Comparison of ENCODE assay signal across 15 cellular contexts in the genomic region with DNA sequence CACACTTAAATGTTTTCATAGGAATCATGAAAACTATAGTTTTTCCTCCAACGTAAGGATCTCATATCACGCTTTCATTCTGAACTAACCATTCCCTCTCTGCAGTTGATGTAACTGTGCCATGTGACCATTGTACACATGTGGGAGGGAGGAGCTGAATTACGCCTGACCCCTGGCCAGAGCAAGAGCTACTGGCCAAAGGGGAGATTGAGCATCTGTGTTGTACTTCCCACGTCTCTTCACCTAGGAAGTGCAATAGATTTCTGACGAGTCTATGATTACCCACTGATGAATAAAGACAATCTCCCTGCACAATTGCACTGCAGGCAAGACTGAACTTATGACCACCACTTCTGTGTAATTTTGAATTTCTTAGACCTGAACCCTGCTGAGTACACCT. TPM values are rescaled to one million over a fixed set of nuclear protein-coding genes. Genes with fewer than 3 reads are reported as not detected.
A peak's percentile ranks its signal among the peaks of the same experiment; 100 is the strongest.
DNase-seq lines count a peak whose midpoint lies in the region; ATAC-seq and TF ChIP-seq lines count a peak whose summit lies in the region.
"Had no signal": no experiment of that assay in that cellular context is flagged by ENCODE, and none has a peak within 500 bp of the region (broad histone marks: within the 10 kb centered on the region; RNA-seq: fewer than 3 reads in every experiment).

No MANE protein-coding gene starts in this region.

- no peaks in the 10 kb centered on the region for H3K36me3 ChIP-seq in Peyer's patch
- H3K36me3 ChIP-seq: cardiac muscle cell, gastroesophageal sphincter had no signal

- H3K4me3 ChIP-seq in Peyer's patch: no peak overlapping the region
- H3K4me3 ChIP-seq: cardiac muscle cell, gastroesophageal sphincter had no signal

- ATAC-seq in activated T-cell treated with anti-CD3 and anti-CD28 coated beads, Interleukin-2, amount 50 U/mL, for 72 hours (replicated peaks in 1 of 2): peak; percentile 28 to 54
- peak; percentile 41 for ATAC-seq in stimulated activated naive CD8-positive, alpha-beta T cell treated with anti-CD3 and anti-CD28 coated beads, Interleukin-15, amount 100 ng/mL, for 72 hours
- ATAC-seq in GM21619 (IDR thresholded peaks at IDR 0.05; ENCODE audit: unreplicated experiment) (no peak), GM21717 (IDR thresholded peaks at IDR 0.05; ENCODE audit: unreplicated experiment) (no peak)
- ATAC-seq: gastroesophageal sphincter had no signal

- H3K9me3 ChIP-seq in Peyer's patch: no peaks in the 10 kb centered on the region
- H3K9me3 ChIP-seq: gastroesophageal sphincter had no signal

- H3K4me1 Mint-ChIP-seq in activated T-cell treated with anti-CD3 and anti-CD28 coated beads, Interleukin-2, amount 50 U/mL, for 72 hours (ENCODE audit: low read depth): peaks cover 94% of the 10 kb centered on the region
- H3K4me1 Mint-ChIP-seq in dendritic cell treated with granulocyte-macrophage colony-stimulating factor and Interleukin-4, amounts not matched to agents 40 ng/mL and 50 ng/mL, for 4 days (ENCODE audit: low read depth): peaks cover 55% of the 10 kb centered on the region
- peaks cover 84% of the 10 kb centered on the region for H3K4me1 Mint-ChIP-seq in stimulated activated naive CD8-positive, alpha-beta T cell treated with anti-CD3 and anti-CD28 coated beads, Interleukin-15, amount 100 ng/mL, for 72 hours

- H3K9me3 Mint-ChIP-seq in activated T-cell treated with anti-CD3 and anti-CD28 coated beads, Interleukin-2, amount 50 U/mL, for 72 hours: no peaks in the 10 kb centered on the region
- no peaks in the 10 kb centered on the region for H3K9me3 Mint-ChIP-seq in dendritic cell treated with granulocyte-macrophage colony-stimulating factor and Interleukin-4, amounts not matched to agents 40 ng/mL and 50 ng/mL, for 4 days
- no peaks in the 10 kb centered on the region for H3K9me3 Mint-ChIP-seq in stimulated activated naive CD8-positive, alpha-beta T cell treated with anti-CD3 and anti-CD28 coated beads, Interleukin-15, amount 100 ng/mL, for 72 hours

- no peaks in the 10 kb centered on the region for H3K27me3 ChIP-seq in Peyer's patch
- H3K27me3 ChIP-seq: cardiac muscle cell, gastroesophageal sphincter had no signal

- peaks cover 0 to 6% (median 0%) of the 10 kb centered on the region in 4 donors for H3K4me1 ChIP-seq in Peyer's patch
- H3K4me1 ChIP-seq: gastroesophageal sphincter had no signal

- H3K27me3 Mint-ChIP-seq in activated T-cell treated with anti-CD3 and anti-CD28 coated beads, Interleukin-2, amount 50 U/mL, for 72 hours (ENCODE audit: low read depth): no peaks in the 10 kb centered on the region
- no peaks in the 10 kb centered on the region for H3K27me3 Mint-ChIP-seq in dendritic cell treated with granulocyte-macrophage colony-stimulating factor and Interleukin-4, amounts not matched to agents 40 ng/mL and 50 ng/mL, for 4 days
- H3K27me3 Mint-ChIP-seq in stimulated activated naive CD8-positive, alpha-beta T cell treated with anti-CD3 and anti-CD28 coated beads, Interleukin-15, amount 100 ng/mL, for 72 hours: no peaks in the 10 kb centered on the region

- peak overlapping the region; percentile 82 to 97 for H3K4me3 Mint-ChIP-seq in activated T-cell treated with anti-CD3 and anti-CD28 coated beads, Interleukin-2, amount 50 U/mL, for 72 hours
- no peak overlapping the region for H3K4me3 Mint-ChIP-seq in dendritic cell treated with granulocyte-macrophage colony-stimulating factor and Interleukin-4, amounts not matched to agents 40 ng/mL and 50 ng/mL, for 4 days
- peak overlapping the region; percentile 80 to 81 for H3K4me3 Mint-ChIP-seq in stimulated activated naive CD8-positive, alpha-beta T cell treated with anti-CD3 and anti-CD28 coated beads, Interleukin-15, amount 100 ng/mL, for 72 hours

- DNase-seq in activated T-cell treated with anti-CD3 and anti-CD28 coated beads, Interleukin-2, amount 50 U/mL, for 72 hours: no peak
- no peak for DNase-seq in activated T-cell treated with anti-CD3 and anti-CD28 coated beads for 4 hours
- DNase-seq in Peyer's patch: no peak
- no peak for DNase-seq in stimulated activated naive CD8-positive, alpha-beta T cell treated with anti-CD3 and anti-CD28 coated beads, Interleukin-15, amount 100 ng/mL, for 72 hours
- no peak for DNase-seq in G401 (ENCODE audit: low spot score)
- DNase-seq: activated CD4-positive, CD25-positive, alpha-beta regulatory T cell; activated gamma-delta T cell; DMS153; NCI-H2081; Right ventricle myocardium superior had no signal

- H3K27ac ChIP-seq in Peyer's patch: peak overlapping the region in 3 of 4 donors; percentile 31 to 60 (median 53)
- H3K27ac ChIP-seq: cardiac muscle cell, gastroesophageal sphincter had no signal

- peak overlapping the region; percentile 98 for H3K27ac Mint-ChIP-seq in activated T-cell treated with anti-CD3 and anti-CD28 coated beads, Interleukin-2, amount 50 U/mL, for 72 hours
- peak overlapping the region; percentile 51 for H3K27ac Mint-ChIP-seq in dendritic cell treated with granulocyte-macrophage colony-stimulating factor and Interleukin-4, amounts not matched to agents 40 ng/mL and 50 ng/mL, for 4 days
- peak overlapping the region; percentile 42 to 82 for H3K27ac Mint-ChIP-seq in stimulated activated naive CD8-positive, alpha-beta T cell treated with anti-CD3 and anti-CD28 coated beads, Interleukin-15, amount 100 ng/mL, for 72 hours

- intact Hi-C loops in dendritic cell treated with granulocyte-macrophage colony-stimulating factor and Interleukin-4, amounts not matched to agents 40 ng/mL and 50 ng/mL, for 4 days (cut with micrococcal nuclease): no loop called here

- no peak for TF ChIP-seq POLR2A in Peyer's patch (IDR thresholded peaks at IDR 0.05)

- no peak for TF ChIP-seq CTCF in Peyer's patch (IDR thresholded peaks at IDR 0.05)

- H3K36me3 Mint-ChIP-seq in activated T-cell treated with anti-CD3 and anti-CD28 coated beads, Interleukin-2, amount 50 U/mL, for 72 hours (ENCODE audit: insufficient read depth in 2 of 2): peaks cover 17 to 26% of the 10 kb centered on the region in 2 donors
- peaks cover 57% of the 10 kb centered on the region for H3K36me3 Mint-ChIP-seq in dendritic cell treated with granulocyte-macrophage colony-stimulating factor and Interleukin-4, amounts not matched to agents 40 ng/mL and 50 ng/mL, for 4 days (ENCODE audit: low read depth)

- in situ Hi-C loops in G401 (cut with HindIII; ENCODE audit: low sequenced_read_pairs): no loop called here

RNA-seq across cellular contexts. Expression of a gene that starts 24.0 kb away (rescaled TPM):
- total RNA-seq in activated T-cell treated with anti-CD3 and anti-CD28 coated beads, Interleukin-2, amount 50 U/mL, for 72 hours: 100 to 1,000 TPM; 490 to 545 TPM
- 100 to 1,000 TPM in 1 of 4 donors, 10 to 100 TPM in 3; 13.3 to 127 (median 22.1) TPM for total RNA-seq in Peyer's patch
- total RNA-seq in G401 (2014; rRNA removed; shearing (Covaris generic)): not detected in 2 replicates
- total RNA-seq: cardiac muscle cell had no signal

Comparison
In these comparisons a context has a peak if more than half of its experiments do, and no peak if none do; other contexts are left out.
1. ATAC-seq: peak in activated T-cell treated with anti-CD3 and anti-CD28 coated beads, Interleukin-2, amount 50 U/mL, for 72 hours (2 of 2) and stimulated activated naive CD8-positive, alpha-beta T cell treated with anti-CD3 and anti-CD28 coated beads, Interleukin-15, amount 100 ng/mL, for 72 hours (single experiment); none in GM21619 (single experiment) and GM21717 (single experiment).
2. RNA of a gene that starts 24.0 kb away (total RNA-seq): 490 to 545 TPM in activated T-cell treated with anti-CD3 and anti-CD28 coated beads, Interleukin-2, amount 50 U/mL, for 72 hours and 13.3 to 127 TPM in Peyer's patch; not detected in G401; every median in the first group is over 10 times any median in the second.
3. Peak in every context shown above with its lines, with median percentiles within 50 percentile points of each other: H3K27ac Mint-ChIP-seq.